16 cellular contexts compared by ENCODE assay signal in genomic region chr13:20492036-20492435, GRCh38. TPM values are rescaled to one million over a fixed set of nuclear protein-coding genes. Genes with fewer than 3 reads are reported as not detected.
DNase-seq lines count a peak whose midpoint lies in the region; TF ChIP-seq lines count a peak whose summit lies in the region.
"Had no signal": no experiment of that assay in that cellular context is flagged by ENCODE, and none has a peak within 500 bp of the region (broad histone marks: within the 10 kb centered on the region; RNA-seq: fewer than 3 reads in every experiment).

No MANE protein-coding gene starts in this region.

- H3K4me3 ChIP-seq in fibroblast of villous mesenchyme (ENCODE audit: low read depth, low read length), result no peak overlapping the region
- H3K4me3 ChIP-seq: BLaER1, GM23248 had no signal

- DNase-seq in DMS79 treated with DMSO at 0.1 percent for 48 hours (lab: John Stamatoyannopoulos, UW), result peak; percentile 7
- DNase-seq in DMS79 (lab: John Stamatoyannopoulos, UW), result no peak
- DNase-seq in HCEC 1CT, result peak; percentile 44
- DNase-seq in amniotic epithelial cell (ENCODE audit: low read depth), result peak; percentile 53
- DNase-seq in fibroblast of villous mesenchyme (ENCODE audit: low read depth), result peak; percentile 59
- DNase-seq in NCI-H2081 (lab: John Stamatoyannopoulos, UW), result no peak
- DNase-seq in NCI-H187 treated with DMSO at 0.1 percent for 48 hours (lab: John Stamatoyannopoulos, UW), result no peak
- DNase-seq in kidney tubule cell (ENCODE audit: low spot score), result no peak
- DNase-seq: DMS 273 treated with DMSO at 0.1 percent for 48 hours, NCI-H1105, NCI-H187, NCI-H524 treated with DMSO at 0.1 percent for 48 hours, OCI-M1, Right ventricle myocardium superior had no signal

- no peak for TF ChIP-seq CTCF in fibroblast of villous mesenchyme (IDR thresholded peaks at IDR 0.05; ENCODE audit: insufficient read depth, low read depth, low read length)

RNA-seq across cellular contexts. Expression of gene CRYL1, which starts 33.6 kb away (rescaled TPM):
- total RNA-seq in fibroblast of villous mesenchyme, result 4.7 and 7.4 TPM in 2 replicates

Comparison
In these comparisons a context has a peak if more than half of its experiments do, and no peak if none do; other contexts are left out.
1. DNase-seq: peak in DMS79 treated with DMSO at 0.1 percent for 48 hours (single experiment), HCEC 1CT (single experiment), amniotic epithelial cell (single experiment) and fibroblast of villous mesenchyme (single experiment); none in DMS79 (single experiment), NCI-H2081 (0 of 2), NCI-H187 treated with DMSO at 0.1 percent for 48 hours (single experiment) and kidney tubule cell (single experiment).